In the genomic region with DNA sequence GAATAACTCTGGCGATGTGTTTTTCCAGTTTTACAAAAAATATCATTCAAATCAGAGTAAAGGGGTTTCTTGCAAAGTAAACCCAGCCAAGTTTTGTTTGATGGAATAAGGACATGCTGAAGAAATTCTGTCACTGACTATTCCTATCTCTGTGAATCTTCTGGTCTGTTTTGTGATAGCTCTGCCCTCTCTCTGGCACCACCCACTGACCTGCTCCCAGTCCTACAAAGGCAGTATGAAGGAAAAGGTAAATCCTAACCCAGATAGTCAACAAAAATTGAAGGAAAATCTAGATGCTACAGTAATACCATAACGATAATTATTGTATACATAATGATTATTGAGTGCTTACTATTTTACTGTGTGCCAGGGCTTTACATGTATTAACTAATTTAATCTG, we compare ENCODE assay signal across 16 cellular contexts.
"Had no signal": no experiment of that assay in that cellular context is flagged by ENCODE, and none has a peak within 500 bp of the region (broad histone marks: within the 10 kb centered on the region; RNA-seq: fewer than 3 reads in every experiment).

No MANE protein-coding gene starts in this region.

- H3K4me1 ChIP-seq: upper lobe of left lung had no signal

- H3K36me3 ChIP-seq: cardiac muscle cell, ovary, upper lobe of left lung had no signal

- H3K9me3 ChIP-seq: ovary, upper lobe of left lung had no signal

- H3K4me3 ChIP-seq: cardiac muscle cell, ovary, upper lobe of left lung had no signal

- ATAC-seq: activated T-helper 17 cell treated with anti-CD3 and anti-CD28 coated beads, Interleukin-2, amount 50 U/mL, for 72 hours; left cardiac atrium had no signal

- H3K27me3 ChIP-seq: cardiac muscle cell, ovary, upper lobe of left lung had no signal

- FAIRE-seq: astrocyte had no signal

- DNase-seq: activated CD4-positive, alpha-beta T cell treated with anti-CD3 and anti-CD28 coated beads, Interleukin-2, amount 50 U/mL, for 1 hour; activated CD4-positive, CD25-positive, alpha-beta regulatory T cell; activated naive CD4-positive, alpha-beta T cell treated with anti-CD3 and anti-CD28 coated beads for 36 hours; activated T-cell treated with anti-CD3 and anti-CD28 coated beads for 4 hours; effector CD8-positive, alpha-beta T cell; hippocampal formation; left cardiac atrium; mammary epithelial cell; ovary; stimulated activated CD4-positive, alpha-beta T cell treated with anti-CD3 and anti-CD28 coated beads, Interleukin-12 subunit alpha, Interleukin-12 subunit beta, amount 100 ng/mL, for 4 hours; stimulated activated naive CD4-positive, alpha-beta T cell; T-helper 9 cell; upper lobe of left lung had no signal

- H3K27ac ChIP-seq: cardiac muscle cell, ovary, upper lobe of left lung had no signal
